ENCODE assay signal across 18 cellular contexts in the genomic region with DNA sequence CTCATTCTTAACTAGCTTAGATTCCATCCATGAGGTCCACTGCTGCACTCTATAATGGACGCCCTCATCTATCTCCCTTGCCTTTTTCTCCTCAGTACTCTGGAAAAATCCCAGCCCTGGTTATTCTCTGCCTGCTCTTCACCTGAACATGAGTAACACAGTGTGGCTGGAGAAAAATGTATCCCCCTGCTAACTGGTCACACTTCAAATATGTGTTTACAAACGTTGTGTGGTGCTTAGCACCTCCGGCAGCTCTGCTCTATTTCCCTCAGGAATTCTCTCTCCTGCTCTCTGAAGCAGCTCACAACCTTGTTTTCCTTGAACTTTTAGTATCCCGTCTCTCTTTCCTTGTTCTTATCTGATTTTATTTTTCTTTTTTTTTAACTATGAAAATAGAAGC. TPM values are rescaled to one million over a fixed set of nuclear protein-coding genes. Genes with fewer than 3 reads are reported as not detected.
DNase-seq lines count a peak whose midpoint lies in the region; TF ChIP-seq lines count a peak whose summit lies in the region.
"Had no signal": no experiment of that assay in that cellular context is flagged by ENCODE, and none has a peak within 500 bp of the region (broad histone marks: within the 10 kb centered on the region; RNA-seq: fewer than 3 reads in every experiment).

No MANE protein-coding gene starts in this region.

- DNase-seq in AG08396 (ENCODE audit: low spot score), result peak; percentile 35
- DNase-seq in Karpas-422, result peak; percentile 22
- peak; percentile 52 for DNase-seq in epithelial cell of proximal tubule (ENCODE audit: low read depth)
- DNase-seq in trophoblast cell, result peak; percentile 85 to 92
- DNase-seq in esophagus squamous epithelium (lab: John Stamatoyannopoulos, UW), result no peak
- no peak for DNase-seq in NCI-H446 (lab: John Stamatoyannopoulos, UW)
- no peak for DNase-seq in coronary artery (ENCODE audit: low spot score)
- no peak for DNase-seq in cerebellar cortex (ENCODE audit: low spot score)
- DNase-seq: BE2C; CD8-positive, alpha-beta memory T cell; DMS 273 treated with DMSO at 0.1 percent for 48 hours; MV-4-11; NCI-H1417 treated with DMSO at 0.1 percent for 48 hours; NCI-H2029 treated with DMSO at 0.1 percent for 48 hours; NCI-H526 treated with DMSO at 0.1 percent for 48 hours; NK-92 treated with Interleukin-12 subunit alpha and Interleukin-12 subunit beta, amount 100 ng/mL, for 24 hours; OCI-M1; RPMI8226 had no signal

- H3K4me2 ChIP-seq in Karpas-422 (ENCODE audit: low read depth, low read length, poor library complexity, severe bottlenecking), result no peak overlapping the region
- H3K4me2 ChIP-seq in trophoblast cell (ENCODE audit: low read length), result no peak overlapping the region

- TF ChIP-seq POLR2A in esophagus squamous epithelium (IDR thresholded peaks at IDR 0.05), result no peak

- no peak for TF ChIP-seq CTCF in epithelial cell of proximal tubule (conservative IDR thresholded peaks at IDR 0.05; ENCODE audit: low read depth, low read length)
- no peak for TF ChIP-seq CTCF in esophagus squamous epithelium (IDR thresholded peaks at IDR 0.05)
- TF ChIP-seq CTCF in coronary artery (IDR thresholded peaks at IDR 0.05), result no peak

- H4K91ac ChIP-seq in trophoblast cell (ENCODE audit: low read depth, low read length), result no peak overlapping the region

- H2AFZ ChIP-seq in Karpas-422 (ENCODE audit: low read length), result no peak overlapping the region
- no peak overlapping the region for H2AFZ ChIP-seq in trophoblast cell (ENCODE audit: insufficient read depth, low read length, poor library complexity)

- no peak overlapping the region for H4K12ac ChIP-seq in trophoblast cell (ENCODE audit: low read depth, low read length)

- peaks cover 5% of the 10 kb centered on the region for H3K79me1 ChIP-seq in trophoblast cell (ENCODE audit: low read length)

- H3K9me3 ChIP-seq in Karpas-422 (ENCODE audit: low read length), result no peaks in the 10 kb centered on the region; the same call in 1 of the 2 replicates
- H3K9me3 ChIP-seq in trophoblast cell (ENCODE audit: insufficient read depth, low read depth, low read length), result peaks cover 12% of the 10 kb centered on the region
- H3K9me3 ChIP-seq in esophagus squamous epithelium, result peaks cover 0 to 12% (median 0%) of the 10 kb centered on the region in 3 donors
- H3K9me3 ChIP-seq: BE2C had no signal

- H3K9me2 ChIP-seq in Karpas-422 (replicated peaks; ENCODE audit: insufficient read depth, low read length), result no peaks in the 10 kb centered on the region

- H3K23ac ChIP-seq in trophoblast cell (ENCODE audit: low read length), result no peak overlapping the region

- no peak overlapping the region for H3K4me3 ChIP-seq in Karpas-422 (ENCODE audit: low read length)
- no peak overlapping the region for H3K4me3 ChIP-seq in epithelial cell of proximal tubule (ENCODE audit: low read depth, low read length)
- H3K4me3 ChIP-seq in trophoblast cell (ENCODE audit: low read depth, low read length), result no peak overlapping the region
- no peak overlapping the region for H3K4me3 ChIP-seq in esophagus squamous epithelium
- no peak overlapping the region for H3K4me3 ChIP-seq in coronary artery

- no CpG with 5 or more reads among the region's 4 CpGs for WGBS in trophoblast cell (ENCODE audit: extremely low coverage, insufficient coverage, insufficient read length)
- 94 to 97% methylated on average over 4 of the region's 4 CpGs for WGBS in esophagus squamous epithelium, 2 donors

- H2BK5ac ChIP-seq in trophoblast cell (ENCODE audit: low read depth, low read length, poor library complexity), result no peak overlapping the region

- no peak overlapping the region for H3K9ac ChIP-seq in Karpas-422 (ENCODE audit: low read length)
- H3K9ac ChIP-seq in trophoblast cell (ENCODE audit: low read length), result no peak overlapping the region

- intact Hi-C loops in esophagus squamous epithelium (cut with DNase I), result no loop called here

- H3K27ac ChIP-seq in Karpas-422 (ENCODE audit: low read length), result no peak overlapping the region
- H3K27ac ChIP-seq in trophoblast cell (ENCODE audit: low read depth, low read length), result no peak overlapping the region
- no peak overlapping the region for H3K27ac ChIP-seq in esophagus squamous epithelium
- H3K27ac ChIP-seq in coronary artery, result no peak overlapping the region

- H3K18ac ChIP-seq in trophoblast cell (ENCODE audit: low read length), result no peak overlapping the region

- peaks cover 42% of the 10 kb centered on the region for H3K36me3 ChIP-seq in Karpas-422 (ENCODE audit: insufficient read depth, low read length)
- H3K36me3 ChIP-seq in trophoblast cell (ENCODE audit: control insufficient read depth in 1 of 2, insufficient read depth in 2 of 2, low read length in 2 of 2), result peaks cover 7 to 11% of the 10 kb centered on the region in 2 experiments
- peaks cover 0 to 55% (median 3%) of the 10 kb centered on the region in 3 donors for H3K36me3 ChIP-seq in esophagus squamous epithelium

- no peak overlapping the region for H4K8ac ChIP-seq in trophoblast cell (ENCODE audit: low read depth, low read length)

- H3K27me3 ChIP-seq in Karpas-422 (ENCODE audit: low read length) (no peaks in the 10 kb centered on the region), trophoblast cell (ENCODE audit: insufficient read depth, low read length) (peaks cover 12% of the 10 kb centered on the region), esophagus squamous epithelium (no peaks in the 10 kb centered on the region)
- H3K27me3 ChIP-seq: BE2C had no signal

- H3K4me1 ChIP-seq in Karpas-422 (ENCODE audit: low read length), result peaks cover 15% of the 10 kb centered on the region
- H3K4me1 ChIP-seq in trophoblast cell (ENCODE audit: control insufficient read depth in 1 of 2, insufficient read depth in 2 of 2, low read length in 2 of 2), result peaks cover 0 to 4% of the 10 kb centered on the region in 2 experiments
- H3K4me1 ChIP-seq in esophagus squamous epithelium, result peaks cover 0 to 28% (median 0%) of the 10 kb centered on the region in 3 donors
- H3K4me1 ChIP-seq: BE2C had no signal

- H2BK12ac ChIP-seq in trophoblast cell (ENCODE audit: low read length), result no peak overlapping the region

- no peak overlapping the region for H2BK120ac ChIP-seq in trophoblast cell (ENCODE audit: insufficient read depth, low read length, poor library complexity)

- no peaks in the 10 kb centered on the region for H4K20me1 ChIP-seq in Karpas-422 (ENCODE audit: insufficient read depth, low read depth, low read length)

- no peak overlapping the region for H2AK5ac ChIP-seq in trophoblast cell (ENCODE audit: low read length)

- no peak overlapping the region for H3K4ac ChIP-seq in trophoblast cell (ENCODE audit: low read depth, low read length)

- H3K79me2 ChIP-seq in Karpas-422 (ENCODE audit: low read length), result peaks cover 43% of the 10 kb centered on the region
- peaks cover 4% of the 10 kb centered on the region for H3K79me2 ChIP-seq in trophoblast cell (ENCODE audit: control insufficient read depth, insufficient read depth, low read length, poor library complexity)

- no peak overlapping the region for H3K14ac ChIP-seq in trophoblast cell (ENCODE audit: low read length)

RNA-seq across cellular contexts. Expression of a gene that starts 4.1 kb away (rescaled TPM):
- total RNA-seq in Karpas-422 (2014; rRNA removed; shearing (Covaris generic); ENCODE audit: low replicate concordance), result 35.1 and 42.3 TPM in 2 replicates
- 40.8 and 42.1 TPM in 2 replicates for total RNA-seq in epithelial cell of proximal tubule
- 10.1 and 10.5 TPM in 2 replicates for polyA plus RNA-seq in trophoblast cell (2013)
- total RNA-seq in esophagus squamous epithelium, result 1 to 10 TPM in 3 of 4 donors, under 1 TPM in 1; 0.95 to 8.2 (median 3.8) TPM

Comparison
In these comparisons a context has a peak if more than half of its experiments do, and no peak if none do; other contexts are left out.
1. DNase-seq: peak in AG08396 (single experiment), Karpas-422 (single experiment), epithelial cell of proximal tubule (single experiment) and trophoblast cell (2 of 2); none in esophagus squamous epithelium (single experiment), NCI-H446 (0 of 2), coronary artery (single experiment) and cerebellar cortex (single experiment).